Comparison of ENCODE assay signal across 1 cellular context in genomic region chr9:20725675-20726074, GRCh38.
A peak's percentile ranks its signal among the peaks of the same experiment; 100 is the strongest.
TF ChIP-seq lines count a peak whose summit lies in the region.

No MANE protein-coding gene starts in this region.

TF ChIP-seq in GM12878, 131 proteins besides CTCF, POLR2A, EP300 and RAD21:
- TF ChIP-seq SIN3A (IDR thresholded peaks at IDR 0.05; ENCODE audit: low read depth, low read length) (no peak), MEF2B (IDR thresholded peaks at IDR 0.05; ENCODE audit: partially characterized antibody, poor library complexity, severe bottlenecking) (peak; percentile 61)
